ENCODE assay signal across 25 cellular contexts in the genomic region with DNA sequence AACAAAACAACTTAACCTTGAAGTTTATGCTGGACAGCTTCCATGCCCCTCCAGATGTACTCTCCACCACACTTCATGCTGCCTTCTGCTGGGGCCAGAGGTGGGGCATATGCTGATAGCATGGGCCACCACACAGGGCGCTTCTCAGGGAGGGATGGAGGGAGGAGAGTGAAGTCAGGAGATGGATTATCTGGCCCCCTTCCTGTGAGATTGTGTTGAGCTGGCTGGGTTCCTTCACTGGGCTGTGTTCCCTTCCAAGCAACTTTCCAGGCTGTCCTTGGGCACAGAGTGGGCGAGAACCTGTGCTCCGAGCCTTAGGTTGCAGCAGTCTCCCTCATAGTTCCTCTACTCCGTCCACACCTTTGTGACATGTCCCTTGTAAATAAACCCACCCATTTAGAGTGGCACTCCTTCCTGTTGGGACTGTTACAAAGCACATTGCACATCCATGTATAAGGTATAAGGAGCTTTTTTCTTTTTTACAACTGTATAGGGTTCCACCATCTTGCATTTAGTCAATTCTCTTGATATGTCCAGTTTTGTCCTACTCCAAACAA.
"Had no signal": no experiment of that assay in that cellular context is flagged by ENCODE, and none has a peak within 500 bp of the region (broad histone marks: within the 10 kb centered on the region; RNA-seq: fewer than 3 reads in every experiment).

No MANE protein-coding gene starts in this region.

- H3K4me1 Mint-ChIP-seq: mesothelial cell of epicardium; naive thymus-derived CD4-positive, alpha-beta T cell; nephron progenitor cell; stimulated activated naive CD8-positive, alpha-beta T cell treated with anti-CD3 and anti-CD28 coated beads, Interleukin-15, amount 100 ng/mL, for 72 hours had no signal

- H3K27ac ChIP-seq: coronary artery, prostate gland, right atrium auricular region, suprapubic skin, transverse colon, vagina had no signal

- H3K27me3 ChIP-seq: right atrium auricular region, suprapubic skin, transverse colon, vagina had no signal

- DNase-seq: dermis blood vessel endothelial cell; effector memory CD4-positive, alpha-beta T cell; mesenchymal stem cell; naive thymus-derived CD4-positive, alpha-beta T cell; nephron progenitor cell; nucleus accumbens; stimulated activated CD4-positive, alpha-beta T cell treated with anti-CD3 and anti-CD28 coated beads, Interleukin-12 subunit alpha, Interleukin-12 subunit beta, amount 100 ng/mL, for 4 hours; stimulated activated CD4-positive, alpha-beta T cell treated with anti-CD3 and anti-CD28 coated beads, Interleukin-1b, Interleukin-23, amount 100 ng/mL, for 48 hours; stimulated activated CD4-positive, alpha-beta T cell treated with anti-CD3 and anti-CD28 coated beads, Interleukin-4, amount 100 ng/mL, for 1 hour; stimulated activated CD8-positive, alpha-beta memory T cell treated with anti-CD3 and anti-CD28 coated beads, Interleukin-4, amount 100 ng/mL, for 48 hours; stimulated activated naive CD4-positive, alpha-beta T cell; stimulated activated naive CD8-positive, alpha-beta T cell treated with anti-CD3 and anti-CD28 coated beads, Interleukin-15, amount 100 ng/mL, for 72 hours; transverse colon had no signal

- H3K36me3 ChIP-seq: prostate gland, right atrium auricular region, suprapubic skin, transverse colon, vagina had no signal

- H3K9me3 ChIP-seq: prostate gland, suprapubic skin, vagina had no signal

- ATAC-seq: naive thymus-derived CD4-positive, alpha-beta T cell; sciatic nerve; stimulated activated naive CD8-positive, alpha-beta T cell treated with anti-CD3 and anti-CD28 coated beads, Interleukin-15, amount 100 ng/mL, for 72 hours had no signal

- H3K27me3 Mint-ChIP-seq: stimulated activated naive CD8-positive, alpha-beta T cell treated with anti-CD3 and anti-CD28 coated beads, Interleukin-15, amount 100 ng/mL, for 72 hours had no signal

- FAIRE-seq: endometrium, frontal cortex, keratinocyte had no signal

- H3K4me2 ChIP-seq: smooth muscle cell had no signal

- H3K4me3 Mint-ChIP-seq: mesothelial cell of epicardium; naive thymus-derived CD4-positive, alpha-beta T cell; nephron progenitor cell; stimulated activated naive CD8-positive, alpha-beta T cell treated with anti-CD3 and anti-CD28 coated beads, Interleukin-15, amount 100 ng/mL, for 72 hours had no signal

- H3K27ac Mint-ChIP-seq: mesothelial cell of epicardium; naive thymus-derived CD4-positive, alpha-beta T cell; nephron progenitor cell; stimulated activated naive CD8-positive, alpha-beta T cell treated with anti-CD3 and anti-CD28 coated beads, Interleukin-15, amount 100 ng/mL, for 72 hours had no signal

- H3K4me1 ChIP-seq: prostate gland, right atrium auricular region, suprapubic skin, transverse colon, vagina had no signal

- H3K4me3 ChIP-seq: coronary artery, lung, prostate gland, right atrium auricular region, smooth muscle cell, suprapubic skin, transverse colon, vagina had no signal
